In genomic region chr14:100031506-100032281, GRCh38 we compare ENCODE assay signal across 8 cellular contexts. TPM values are rescaled to one million over a fixed set of nuclear protein-coding genes. Genes with fewer than 3 reads are reported as not detected.
DNase-seq lines count a peak whose midpoint lies in the region; ATAC-seq and TF ChIP-seq lines count a peak whose summit lies in the region.

No MANE protein-coding gene starts in this region.

- no peak for TF ChIP-seq EP300 in suprapubic skin (IDR thresholded peaks at IDR 0.05)

- H3K4me1 ChIP-seq in right atrium auricular region, result peaks cover 0 to 24% of the 10 kb centered on the region in 2 donors
- peaks cover 29% of the 10 kb centered on the region for H3K4me1 ChIP-seq in suprapubic skin

- H3K27me3 ChIP-seq in right atrium auricular region (no peaks in the 10 kb centered on the region), suprapubic skin (no peaks in the 10 kb centered on the region)

- H3K4me3 ChIP-seq in right atrium auricular region (peak overlapping the region in 1 of 2 donors; percentile 16), suprapubic skin (peak overlapping the region; percentile 38)

- ATAC-seq in activated naive CD8-positive, alpha-beta T cell treated with anti-CD3 and anti-CD28 coated beads, Interleukin-2, amount 50 U/mL, for 24 hours, result peak; percentile 24
- no peak for ATAC-seq in GM21619 (IDR thresholded peaks at IDR 0.05; ENCODE audit: unreplicated experiment)

- TF ChIP-seq CTCF in right atrium auricular region (IDR thresholded peaks at IDR 0.05) (no peak), suprapubic skin (IDR thresholded peaks at IDR 0.05) (no peak)

- no peak for TF ChIP-seq POLR2A in suprapubic skin (IDR thresholded peaks at IDR 0.05)

- no peaks in the 10 kb centered on the region for H3K27me3 Mint-ChIP-seq in activated naive CD8-positive, alpha-beta T cell treated with anti-CD3 and anti-CD28 coated beads, Interleukin-2, amount 50 U/mL, for 24 hours

- H3K27ac Mint-ChIP-seq in activated naive CD8-positive, alpha-beta T cell treated with anti-CD3 and anti-CD28 coated beads, Interleukin-2, amount 50 U/mL, for 24 hours, result no peak overlapping the region

- peaks cover 2% of the 10 kb centered on the region for H3K36me3 Mint-ChIP-seq in activated naive CD8-positive, alpha-beta T cell treated with anti-CD3 and anti-CD28 coated beads, Interleukin-2, amount 50 U/mL, for 24 hours (ENCODE audit: low read depth)

- no peaks in the 10 kb centered on the region for H3K9me3 Mint-ChIP-seq in activated naive CD8-positive, alpha-beta T cell treated with anti-CD3 and anti-CD28 coated beads, Interleukin-2, amount 50 U/mL, for 24 hours

- DNase-seq in HK-2 (ENCODE audit: unreplicated experiment) (peak; percentile 69), right atrium auricular region (ENCODE audit: low spot score) (peak; percentile 82), suprapubic skin (ENCODE audit: low spot score in 2 of 2) (peak in 1 of 2 donors; percentile 72), GM19238 (ENCODE audit: insufficient read length, low spot score) (no peak), activated gamma-delta T cell treated with Interleukin-2 at 50 U/mL for 16 hours (no peak)
- DNase-seq in activated naive CD8-positive, alpha-beta T cell treated with anti-CD3 and anti-CD28 coated beads, Interleukin-2, amount 50 U/mL, for 24 hours, result no peak
- DNase-seq in stimulated activated CD4-positive, alpha-beta T cell treated with anti-CD3 and anti-CD28 coated beads, Interleukin-2, amount 100 ng/mL, for 24 hours, result no peak

- H3K9me3 ChIP-seq in right atrium auricular region (no peaks in the 10 kb centered on the region), suprapubic skin (no peaks in the 10 kb centered on the region)

- peaks cover 6% of the 10 kb centered on the region for H3K4me1 Mint-ChIP-seq in activated naive CD8-positive, alpha-beta T cell treated with anti-CD3 and anti-CD28 coated beads, Interleukin-2, amount 50 U/mL, for 24 hours

- WGBS in suprapubic skin, result 21% methylated on average over 7 of the region's 7 CpGs

- no peak overlapping the region for H3K4me3 Mint-ChIP-seq in activated naive CD8-positive, alpha-beta T cell treated with anti-CD3 and anti-CD28 coated beads, Interleukin-2, amount 50 U/mL, for 24 hours

- H3K36me3 ChIP-seq in right atrium auricular region (no peaks in the 10 kb centered on the region), suprapubic skin (no peaks in the 10 kb centered on the region)

- peak overlapping the region; percentile 15 to 23 for H3K27ac ChIP-seq in right atrium auricular region
- peak overlapping the region; percentile 76 for H3K27ac ChIP-seq in suprapubic skin

RNA-seq across cellular contexts. Expression of gene EVL, which starts 33.5 kb away (rescaled TPM):
- 10 to 100 TPM; 41.5 to 42.0 TPM for total RNA-seq in right atrium auricular region
- total RNA-seq in suprapubic skin, result 10 to 100 TPM; 48.8 to 80.0 (median 61.4) TPM

Comparison
In these comparisons a context has a peak if more than half of its experiments do, and no peak if none do; other contexts are left out.
1. DNase-seq: peak in HK-2 (single experiment) and right atrium auricular region (single experiment); none in activated naive CD8-positive, alpha-beta T cell treated with anti-CD3 and anti-CD28 coated beads, Interleukin-2, amount 50 U/mL, for 24 hours (single experiment), GM19238 (single experiment), activated gamma-delta T cell treated with Interleukin-2 at 50 U/mL for 16 hours (single experiment) and stimulated activated CD4-positive, alpha-beta T cell treated with anti-CD3 and anti-CD28 coated beads, Interleukin-2, amount 100 ng/mL, for 24 hours (0 of 2).